Comparison of ENCODE assay signal across 1 cellular context in genomic region chr22:37607010-37607911, GRCh38.
TF ChIP-seq lines count a peak whose summit lies in the region.

No MANE protein-coding gene starts in this region.

TF ChIP-seq in HepG2, 621 proteins besides CTCF, POLR2A, EP300 and RAD21 (continued from another document and continues in another):
- peak; percentile 95 for TF ChIP-seq ZNF574 (CRISPR knock-in tag; IDR thresholded peaks at IDR 0.05)
- no peak for TF ChIP-seq ZNF136 (CRISPR knock-in tag; IDR thresholded peaks at IDR 0.05; ENCODE audit: low read depth)
- no peak for TF ChIP-seq TERF1 (CRISPR knock-in tag; IDR thresholded peaks at IDR 0.05)
- TF ChIP-seq ZNF484 (CRISPR knock-in tag; IDR thresholded peaks at IDR 0.05; ENCODE audit: borderline replicate concordance, low read depth) = no peak
- TF ChIP-seq FOXK2 (IDR thresholded peaks at IDR 0.05) = no peak
- no peak for TF ChIP-seq CENPBD1 (CRISPR knock-in tag; IDR thresholded peaks at IDR 0.05; ENCODE audit: borderline replicate concordance, low read depth)
- no peak for TF ChIP-seq PCBP2 (optimal IDR thresholded peaks at IDR 0.05; ENCODE audit: low read depth, low read length, poor library complexity, severe bottlenecking)
- no peak for TF ChIP-seq ZNF296 (CRISPR knock-in tag; conservative IDR thresholded peaks at IDR 0.05)
- 0 out of 2 replicates have a peak, but pooled peaks have one; percentile 27 for TF ChIP-seq KLF11 (CRISPR knock-in tag; IDR thresholded peaks at IDR 0.05)
- no peak for TF ChIP-seq NCOA2 (CRISPR knock-in tag; IDR thresholded peaks at IDR 0.05)
- no peak for TF ChIP-seq ZNF776 (CRISPR knock-in tag; IDR thresholded peaks at IDR 0.05)
- TF ChIP-seq JARID2 (CRISPR knock-in tag; IDR thresholded peaks at IDR 0.05; ENCODE audit: insufficient replicate concordance) = no peak
- TF ChIP-seq ZXDC (CRISPR knock-in tag; IDR thresholded peaks at IDR 0.05) = no peak
- TF ChIP-seq ZNF749 (CRISPR knock-in tag; IDR thresholded peaks at IDR 0.05; ENCODE audit: borderline replicate concordance) = no peak
- no peak for TF ChIP-seq HOXD1 (CRISPR knock-in tag; IDR thresholded peaks at IDR 0.05)
- TF ChIP-seq ASH2L (IDR thresholded peaks at IDR 0.05; ENCODE audit: insufficient read length, low read depth, low read length) = peak; percentile 27
- TF ChIP-seq ZNF225 (CRISPR knock-in tag; IDR thresholded peaks at IDR 0.05) = no peak
- no peak for TF ChIP-seq ZNF552 (CRISPR knock-in tag; IDR thresholded peaks at IDR 0.05; ENCODE audit: borderline replicate concordance)
- TF ChIP-seq JUN (CRISPR knock-in tag; IDR thresholded peaks at IDR 0.05) = no peak
- TF ChIP-seq ZFP62 (CRISPR knock-in tag; IDR thresholded peaks at IDR 0.05) = no peak
- TF ChIP-seq SNAI1 (CRISPR knock-in tag; IDR thresholded peaks at IDR 0.05; ENCODE audit: borderline replicate concordance) = no peak
- TF ChIP-seq ARNT (IDR thresholded peaks at IDR 0.05) = no peak
- TF ChIP-seq HOMEZ (CRISPR knock-in tag; IDR thresholded peaks at IDR 0.05; ENCODE audit: low read depth) = 0 out of 2 replicates have a peak, but pooled peaks have one; percentile 17
- no peak for TF ChIP-seq POLR2AphosphoS5 (IDR thresholded peaks at IDR 0.05; ENCODE audit: low read depth, low read length)
- no peak for TF ChIP-seq ZC3H4 (CRISPR knock-in tag; IDR thresholded peaks at IDR 0.05; ENCODE audit: borderline replicate concordance)
- peak; percentile 56; the same call in 1 of the 2 replicates for TF ChIP-seq NFKB2 (CRISPR knock-in tag; IDR thresholded peaks at IDR 0.05; ENCODE audit: borderline replicate concordance)
- TF ChIP-seq CAMTA2 (CRISPR knock-in tag; IDR thresholded peaks at IDR 0.05; ENCODE audit: borderline replicate concordance) = no peak
- TF ChIP-seq KAT2B (IDR thresholded peaks at IDR 0.05; ENCODE audit: borderline replicate concordance, low read depth, low read length) = no peak
- TF ChIP-seq MNT (IDR thresholded peaks at IDR 0.05) = no peak
- TF ChIP-seq ZBTB39 (CRISPR knock-in tag; IDR thresholded peaks at IDR 0.05) = no peak
- no peak for TF ChIP-seq HNRNPL (IDR thresholded peaks at IDR 0.05; ENCODE audit: low read depth, low read length)
- no peak for TF ChIP-seq NCOA5 (CRISPR knock-in tag; IDR thresholded peaks at IDR 0.05)
- TF ChIP-seq ZFP82 (CRISPR knock-in tag; IDR thresholded peaks at IDR 0.05; ENCODE audit: borderline replicate concordance) = no peak
- no peak for TF ChIP-seq ZNF441 (CRISPR knock-in tag; IDR thresholded peaks at IDR 0.05; ENCODE audit: borderline replicate concordance)
- TF ChIP-seq EED (CRISPR knock-in tag; IDR thresholded peaks at IDR 0.05) = no peak
- TF ChIP-seq ZNF782 (CRISPR knock-in tag; IDR thresholded peaks at IDR 0.05; ENCODE audit: borderline replicate concordance) = no peak
- TF ChIP-seq SP140L (CRISPR knock-in tag; IDR thresholded peaks at IDR 0.05; ENCODE audit: borderline replicate concordance) = no peak
- TF ChIP-seq THRA (CRISPR knock-in tag; IDR thresholded peaks at IDR 0.05; ENCODE audit: borderline replicate concordance) = peak; percentile 82
- TF ChIP-seq CHD4 (IDR thresholded peaks at IDR 0.05; ENCODE audit: borderline replicate concordance, low read length) = peak; percentile 6; the same call in 1 of the 2 replicates
- TF ChIP-seq ZNF230 (CRISPR knock-in tag; IDR thresholded peaks at IDR 0.05) = no peak
- TF ChIP-seq SP5 (CRISPR knock-in tag; IDR thresholded peaks at IDR 0.05; ENCODE audit: borderline replicate concordance, low read depth) = no peak
- no peak for TF ChIP-seq ZSCAN22 (CRISPR knock-in tag; IDR thresholded peaks at IDR 0.05)
- no peak for TF ChIP-seq SMYD3 (CRISPR knock-in tag; IDR thresholded peaks at IDR 0.05)
- no peak; the same call in 1 of the 2 replicates for TF ChIP-seq KDM1A (CRISPR knock-in tag; IDR thresholded peaks at IDR 0.05)
- no peak for TF ChIP-seq BATF2 (CRISPR knock-in tag; IDR thresholded peaks at IDR 0.05)
- no peak for TF ChIP-seq DPF2 (CRISPR knock-in tag; IDR thresholded peaks at IDR 0.05; ENCODE audit: borderline replicate concordance, low read depth)
- TF ChIP-seq SMAD1 (CRISPR knock-in tag; IDR thresholded peaks at IDR 0.05; ENCODE audit: borderline replicate concordance, low read depth) = peak; percentile 51; the same call in 1 of the 2 replicates
- no peak for TF ChIP-seq CSRNP1 (CRISPR knock-in tag; IDR thresholded peaks at IDR 0.05)
- TF ChIP-seq ZNF709 (CRISPR knock-in tag; IDR thresholded peaks at IDR 0.05) = no peak
- TF ChIP-seq RBM22 (optimal IDR thresholded peaks at IDR 0.05; ENCODE audit: low read length) = no peak
- 0 out of 2 replicates have a peak, but pooled peaks have one; percentile 46 for TF ChIP-seq ZBTB25 (CRISPR knock-in tag; IDR thresholded peaks at IDR 0.05)
